In the genomic region with DNA sequence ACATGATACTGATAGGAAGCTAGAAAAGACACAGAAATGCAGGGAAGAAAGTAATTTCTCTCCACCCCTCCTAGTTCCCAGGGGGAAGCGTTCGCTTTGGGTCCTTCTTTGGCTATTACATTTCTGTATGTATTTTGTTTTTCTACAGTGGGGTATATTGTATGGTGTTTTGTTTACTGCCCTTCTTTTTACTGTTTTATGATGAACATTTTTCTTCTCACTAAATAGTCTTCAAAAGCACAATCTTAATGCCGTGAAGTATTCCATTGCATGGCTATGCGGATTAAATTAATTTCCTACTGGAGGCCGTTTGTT, we compare ENCODE assay signal across 8 cellular contexts. TPM values are rescaled to one million over a fixed set of nuclear protein-coding genes. Genes with fewer than 3 reads are reported as not detected.
DNase-seq lines count a peak whose midpoint lies in the region; ATAC-seq and TF ChIP-seq lines count a peak whose summit lies in the region.

No MANE protein-coding gene starts in this region.

- no peaks in the 10 kb centered on the region for H4K20me1 ChIP-seq in hepatocyte (ENCODE audit: insufficient read depth, poor library complexity, severe bottlenecking)
- H4K20me1 ChIP-seq in smooth muscle cell (ENCODE audit: low read depth), result no peaks in the 10 kb centered on the region

- intact Hi-C loops in activated CD8-positive, alpha-beta T cell treated with anti-CD3 and anti-CD28 coated beads for 36 hours (cut with micrococcal nuclease), result no loop called here

- POLR2A ChIA-PET in activated CD8-positive, alpha-beta T cell treated with anti-CD3 and anti-CD28 coated beads for 36 hours (lab: Charles Lee), result interaction anchor here (0.6 to 0.7 kb wide), 2 partner anchors 14 to 21 kb away, joined by 3 to 5 read pairs; no protein-coding TSS in a partner anchor

- 46% methylated on average over 5 of the region's 5 CpGs for WGBS in hepatocyte (ENCODE audit: low lambda C conversion rate, missing lambda C conversion rate)
- WGBS in smooth muscle cell (ENCODE audit: low lambda C conversion rate), result 52% methylated on average over 5 of the region's 5 CpGs

- peak overlapping the region; percentile 80 for H3K27ac Mint-ChIP-seq in activated CD8-positive, alpha-beta T cell treated with anti-CD3 and anti-CD28 coated beads for 36 hours

- peak; percentile 1 for ATAC-seq in activated CD8-positive, alpha-beta T cell treated with anti-CD3 and anti-CD28 coated beads for 36 hours
- no peak for ATAC-seq in HG02798 (IDR thresholded peaks at IDR 0.05; ENCODE audit: poor library complexity, unreplicated experiment)

- no peaks in the 10 kb centered on the region for H3K9me3 Mint-ChIP-seq in activated CD8-positive, alpha-beta T cell treated with anti-CD3 and anti-CD28 coated beads for 36 hours

- peaks cover 47% of the 10 kb centered on the region for H3K4me1 Mint-ChIP-seq in activated CD8-positive, alpha-beta T cell treated with anti-CD3 and anti-CD28 coated beads for 36 hours (ENCODE audit: low read depth)

- CTCF ChIA-PET in activated CD8-positive, alpha-beta T cell treated with anti-CD3 and anti-CD28 coated beads for 36 hours (lab: Charles Lee), result interaction anchor here (0.6 to 8.8 kb wide), 9 partner anchors 9 to 103 kb away, joined by 3 to 125 read pairs (median 5); a partner anchor contains a TSS

- no peaks in the 10 kb centered on the region for H3K36me3 ChIP-seq in hepatocyte (replicated peaks; ENCODE audit: insufficient read depth, low read depth)
- H3K36me3 ChIP-seq in smooth muscle cell (ENCODE audit: low read depth), result no peaks in the 10 kb centered on the region

- H3K27me3 ChIP-seq in hepatocyte (no peaks in the 10 kb centered on the region), smooth muscle cell (ENCODE audit: low read depth) (no peaks in the 10 kb centered on the region)

- H3K9me3 ChIP-seq in hepatocyte (ENCODE audit: low read depth) (no peaks in the 10 kb centered on the region), smooth muscle cell (replicated peaks; ENCODE audit: low read depth) (no peaks in the 10 kb centered on the region)

- H3F3A ChIP-seq in smooth muscle cell (ENCODE audit: low read depth), result peaks cover 24% of the 10 kb centered on the region

- H3K79me2 ChIP-seq in hepatocyte (peaks cover 49% of the 10 kb centered on the region), smooth muscle cell (ENCODE audit: low read depth) (peaks cover 54% of the 10 kb centered on the region)

- no peak for TF ChIP-seq CTCF in HFF-Myc (IDR thresholded peaks at IDR 0.05; ENCODE audit: low read depth, low read length, missing control alignments)
- peak; percentile 49 for TF ChIP-seq CTCF in activated CD8-positive, alpha-beta T cell treated with anti-CD3 and anti-CD28 coated beads for 36 hours (IDR thresholded peaks at IDR 0.05)
- no peak for TF ChIP-seq CTCF in hepatocyte (IDR thresholded peaks at IDR 0.05; ENCODE audit: poor library complexity)
- TF ChIP-seq CTCF in smooth muscle cell (IDR thresholded peaks at IDR 0.05; ENCODE audit: borderline replicate concordance, insufficient read depth, poor library complexity, severe bottlenecking), result no peak

- peaks cover 8% of the 10 kb centered on the region for H3K36me3 Mint-ChIP-seq in activated CD8-positive, alpha-beta T cell treated with anti-CD3 and anti-CD28 coated beads for 36 hours (ENCODE audit: low read depth)

- H3K4me2 ChIP-seq in hepatocyte, result peak overlapping the region; percentile 82
- peak overlapping the region; percentile 94 for H3K4me2 ChIP-seq in smooth muscle cell

- no peak for DNase-seq in HFF-Myc (ENCODE audit: extremely low read depth, low read depth)
- no peak for DNase-seq in activated CD8-positive, alpha-beta T cell treated with anti-CD3 and anti-CD28 coated beads for 36 hours
- no peak for DNase-seq in hepatocyte (ENCODE audit: low spot score)
- no peak for DNase-seq in smooth muscle cell (lab: John Stamatoyannopoulos, UW; ENCODE audit: unreplicated experiment)
- no peak for DNase-seq in SKM-1 treated with dmso at 0.1 percent for 144 hours (lab: John Stamatoyannopoulos, UW; ENCODE audit: unreplicated experiment)
- DNase-seq in NCI-H146 (lab: John Stamatoyannopoulos, UW), result no peak
- no peak for DNase-seq in GM19240 (ENCODE audit: insufficient read length, low spot score)

- H3K27ac ChIP-seq in hepatocyte (peak overlapping the region; percentile 93), smooth muscle cell (ENCODE audit: low read depth) (peak overlapping the region; percentile 100)

- H3K4me3 ChIP-seq in HFF-Myc (replicated peaks; ENCODE audit: low read depth, low read length), result peak overlapping the region; percentile 77
- peak overlapping the region; percentile 1 for H3K4me3 ChIP-seq in hepatocyte
- peak overlapping the region; percentile 64 for H3K4me3 ChIP-seq in smooth muscle cell

- H3K9ac ChIP-seq in smooth muscle cell (ENCODE audit: low read depth), result no peak overlapping the region

- no peaks in the 10 kb centered on the region for H3K27me3 Mint-ChIP-seq in activated CD8-positive, alpha-beta T cell treated with anti-CD3 and anti-CD28 coated beads for 36 hours

- H3K4me1 ChIP-seq in hepatocyte (ENCODE audit: insufficient read depth), result peaks cover 59% of the 10 kb centered on the region
- H3K4me1 ChIP-seq in smooth muscle cell (ENCODE audit: low read depth), result peaks cover 31% of the 10 kb centered on the region

- H2AFZ ChIP-seq in hepatocyte (peak overlapping the region; percentile 3), smooth muscle cell (ENCODE audit: low read depth) (peak overlapping the region; percentile 63)

- H3K4me3 Mint-ChIP-seq in activated CD8-positive, alpha-beta T cell treated with anti-CD3 and anti-CD28 coated beads for 36 hours, result peak overlapping the region; percentile 88

- H3K9me2 ChIP-seq in hepatocyte (replicated peaks; ENCODE audit: insufficient read depth), result no peaks in the 10 kb centered on the region

RNA-seq across cellular contexts. Expression of a gene that starts 0.4 kb away (rescaled TPM):
- 10 to 100 TPM; 53.5 to 57.9 TPM for total RNA-seq in activated CD8-positive, alpha-beta T cell treated with anti-CD3 and anti-CD28 coated beads for 36 hours
- total RNA-seq in hepatocyte (167 and 224 TPM in 2 replicates), smooth muscle cell (109 TPM in 2 replicates)
- polyA plus RNA-seq in hepatocyte (265 and 302 TPM in 2 replicates), smooth muscle cell (121 and 172 TPM in 2 replicates)

RNA-seq across cellular contexts. Expression of a gene that starts 22.3 kb away (rescaled TPM):
- total RNA-seq in activated CD8-positive, alpha-beta T cell treated with anti-CD3 and anti-CD28 coated beads for 36 hours, result 10 to 100 TPM; 19.8 to 24.4 TPM
- 48.7 and 56.3 TPM in 2 replicates for total RNA-seq in hepatocyte
- 140 and 145 TPM in 2 replicates for polyA plus RNA-seq in hepatocyte
- 26.1 and 42.0 TPM in 2 replicates for total RNA-seq in smooth muscle cell
- 109 and 126 TPM in 2 replicates for polyA plus RNA-seq in smooth muscle cell

RNA-seq across cellular contexts. Expression of a gene that starts 22.7 kb away (rescaled TPM):
- 10 to 100 TPM; 75.8 to 82.8 TPM for total RNA-seq in activated CD8-positive, alpha-beta T cell treated with anti-CD3 and anti-CD28 coated beads for 36 hours
- total RNA-seq in hepatocyte (104 and 140 TPM in 2 replicates), smooth muscle cell (58.9 and 71.5 TPM in 2 replicates)
- polyA plus RNA-seq in hepatocyte (166 and 179 TPM in 2 replicates), smooth muscle cell (95.8 and 135 TPM in 2 replicates)

RNA-seq across cellular contexts. Expression of a gene that starts 31.8 kb away (rescaled TPM):
- under 1 TPM; 0.16 to 0.45 TPM for total RNA-seq in activated CD8-positive, alpha-beta T cell treated with anti-CD3 and anti-CD28 coated beads for 36 hours
- total RNA-seq in hepatocyte (6.1 and 10.9 TPM in 2 replicates), smooth muscle cell (0.94 and 1.3 TPM in 2 replicates)
- polyA plus RNA-seq in hepatocyte (23.4 and 25.6 TPM in 2 replicates), smooth muscle cell (1.6 and 2.6 TPM in 2 replicates)

Comparison
In these comparisons a context has a peak if more than half of its experiments do, and no peak if none do; other contexts are left out.
1. H3K4me3 ChIP-seq: peak in every context shown above with its lines; median percentile 77 in HFF-Myc; 64 in smooth muscle cell; 1 in hepatocyte.